ENCODE assay signal across 27 cellular contexts in genomic region chr12:103829092-103829491, GRCh38. TPM values are rescaled to one million over a fixed set of nuclear protein-coding genes. Genes with fewer than 3 reads are reported as not detected.
DNase-seq lines count a peak whose midpoint lies in the region; ATAC-seq and TF ChIP-seq lines count a peak whose summit lies in the region.
"Had no signal": no experiment of that assay in that cellular context is flagged by ENCODE, and none has a peak within 500 bp of the region (broad histone marks: within the 10 kb centered on the region; RNA-seq: fewer than 3 reads in every experiment).

No MANE protein-coding gene starts in this region.

- H2AFZ ChIP-seq in GM23248: no peak overlapping the region

- no peak overlapping the region for H3K4me3 Mint-ChIP-seq in naive thymus-derived CD4-positive, alpha-beta T cell
- H3K4me3 Mint-ChIP-seq: activated CD8-positive, alpha-beta T cell treated with anti-CD3 and anti-CD28 coated beads, Interleukin-2, amount 10 ng/mL, durations not matched to agents 7 days and 5 days; activated naive CD4-positive, alpha-beta T cell treated with anti-CD3 and anti-CD28 coated beads for 36 hours; activated T-cell treated with anti-CD3 and anti-CD28 coated beads, Interleukin-2, amount 50 U/mL, for 24 hours; central memory CD8-positive, alpha-beta T cell; stimulated activated naive CD8-positive, alpha-beta T cell treated with anti-CD3 and anti-CD28 coated beads, Interleukin-15, amount 100 ng/mL, for 72 hours had no signal

- peak; percentile 21 for DNase-seq in GM23248
- DNase-seq in NOMO-1 (lab: John Stamatoyannopoulos, UW; ENCODE audit: unreplicated experiment in 2 of 2): peak; percentile 73 to 86
- peak; percentile 23 for DNase-seq in dedifferentiated amniotic fluid mesenchymal stem cell (ENCODE audit: extremely low spot score)
- DNase-seq in naive thymus-derived CD4-positive, alpha-beta T cell: no peak
- no peak for DNase-seq in NCI-H1417 treated with DMSO at 0.1 percent for 48 hours (lab: John Stamatoyannopoulos, UW)
- no peak for DNase-seq in globus pallidus (ENCODE audit: low spot score)
- no peak for DNase-seq in LoVo (ENCODE audit: low spot score)
- no peak for DNase-seq in prostate gland (ENCODE audit: low spot score)
- DNase-seq: activated CD8-positive, alpha-beta T cell treated with anti-CD3 and anti-CD28 coated beads, Interleukin-2, amount 10 ng/mL, durations not matched to agents 7 days and 5 days; activated naive CD4-positive, alpha-beta T cell treated with anti-CD3 and anti-CD28 coated beads for 36 hours; activated T-cell treated with anti-CD3 and anti-CD28 coated beads, Interleukin-2, amount 50 U/mL, for 24 hours; Caco-2; glutamatergic neuron; MG63; midbrain; NCI-H1694 treated with DMSO at 0.1 percent for 48 hours; NCI-H774; Peyer's patch; spleen; stimulated activated CD4-positive, alpha-beta T cell treated with anti-CD3 and anti-CD28 coated beads, Interleukin-4, amount 100 ng/mL, for 24 hours; stimulated activated naive CD8-positive, alpha-beta T cell treated with anti-CD3 and anti-CD28 coated beads, Interleukin-15, amount 100 ng/mL, for 72 hours; T-helper 9 cell; trophoblast cell had no signal

- H3K79me2 ChIP-seq in GM23248 (ENCODE audit: insufficient read depth): peaks cover 81% of the 10 kb centered on the region

- in situ Hi-C loops in GM23248 (cut with MboI): no loop called here

- no peaks in the 10 kb centered on the region for H3K27me3 Mint-ChIP-seq in naive thymus-derived CD4-positive, alpha-beta T cell
- H3K27me3 Mint-ChIP-seq: activated T-cell treated with anti-CD3 and anti-CD28 coated beads, Interleukin-2, amount 50 U/mL, for 24 hours; central memory CD8-positive, alpha-beta T cell; progenitor cell of endocrine pancreas; stimulated activated naive CD8-positive, alpha-beta T cell treated with anti-CD3 and anti-CD28 coated beads, Interleukin-15, amount 100 ng/mL, for 72 hours had no signal

- H3K4me2 ChIP-seq in GM23248 (ENCODE audit: unreplicated experiment): no peak overlapping the region

- POLR2A ChIA-PET in naive thymus-derived CD4-positive, alpha-beta T cell (lab: Charles Lee): no interaction called here

- peaks cover 0 to 8% (median 0%) of the 10 kb centered on the region in 11 donors for H3K9me3 Mint-ChIP-seq in naive thymus-derived CD4-positive, alpha-beta T cell
- H3K9me3 Mint-ChIP-seq: central memory CD8-positive, alpha-beta T cell had no signal

- H3F3A ChIP-seq in GM23248 (ENCODE audit: insufficient read depth): 0 out of 2 replicates have a peak, but pooled peaks cover 11% of the 10 kb centered on the region

- ATAC-seq in naive thymus-derived CD4-positive, alpha-beta T cell: peak; percentile 45
- ATAC-seq: activated CD8-positive, alpha-beta T cell treated with anti-CD3 and anti-CD28 coated beads, Interleukin-2, amount 10 ng/mL, durations not matched to agents 7 days and 5 days; HCT116; stimulated activated naive CD8-positive, alpha-beta T cell treated with anti-CD3 and anti-CD28 coated beads, Interleukin-15, amount 100 ng/mL, for 72 hours had no signal

- no peaks in the 10 kb centered on the region for H3K27me3 ChIP-seq in GM23248 (replicated peaks; ENCODE audit: insufficient read depth)
- H3K27me3 ChIP-seq in naive thymus-derived CD4-positive, alpha-beta T cell (ENCODE audit: control insufficient read depth in 2 of 2, insufficient read depth in 2 of 2, low read length in 2 of 2): no peaks in the 10 kb centered on the region
- no peaks in the 10 kb centered on the region for H3K27me3 ChIP-seq in prostate gland (replicated peaks; ENCODE audit: insufficient read depth)
- H3K27me3 ChIP-seq: ascending aorta, MG63, Peyer's patch, spleen had no signal

- no peak overlapping the region for H3K27ac ChIP-seq in GM23248
- no peak overlapping the region for H3K27ac ChIP-seq in naive thymus-derived CD4-positive, alpha-beta T cell (ENCODE audit: low read depth, low read length)
- no peak overlapping the region for H3K27ac ChIP-seq in prostate gland
- H3K27ac ChIP-seq: Peyer's patch had no signal

- no peak overlapping the region for H3K9ac ChIP-seq in GM23248

- peaks cover 23% of the 10 kb centered on the region for H3K4me1 ChIP-seq in GM23248 (ENCODE audit: insufficient read depth)
- H3K4me1 ChIP-seq in naive thymus-derived CD4-positive, alpha-beta T cell (ENCODE audit: control insufficient read depth in 2 of 2, insufficient read depth in 2 of 2, low read length in 2 of 2): no peaks in the 10 kb centered on the region
- H3K4me1 ChIP-seq in prostate gland (replicated peaks): peaks cover 6% of the 10 kb centered on the region
- H3K4me1 ChIP-seq: Peyer's patch had no signal

- H3K4me3 ChIP-seq in GM23248 (no peak overlapping the region), prostate gland (no peak overlapping the region)
- no peak overlapping the region for H3K4me3 ChIP-seq in naive thymus-derived CD4-positive, alpha-beta T cell (ENCODE audit: low read length)
- H3K4me3 ChIP-seq: ascending aorta, MG63, Peyer's patch, spleen had no signal

- peaks cover 3 to 13% (median 9%) of the 10 kb centered on the region in 5 donors for H3K36me3 Mint-ChIP-seq in naive thymus-derived CD4-positive, alpha-beta T cell

- TF ChIP-seq CTCF in prostate gland (IDR thresholded peaks at IDR 0.05): no peak

- H3K36me3 ChIP-seq in GM23248 (ENCODE audit: low read depth) (no peaks in the 10 kb centered on the region), prostate gland (no peaks in the 10 kb centered on the region)
- H3K36me3 ChIP-seq in naive thymus-derived CD4-positive, alpha-beta T cell (ENCODE audit: control insufficient read depth in 2 of 3, insufficient read depth in 3 of 3, low read length in 3 of 3): no peaks in the 10 kb centered on the region
- H3K36me3 ChIP-seq: ascending aorta, Peyer's patch, spleen had no signal

- H3K27ac Mint-ChIP-seq in naive thymus-derived CD4-positive, alpha-beta T cell: no peak overlapping the region
- H3K27ac Mint-ChIP-seq: activated CD8-positive, alpha-beta T cell treated with anti-CD3 and anti-CD28 coated beads, Interleukin-2, amount 10 ng/mL, durations not matched to agents 7 days and 5 days; activated naive CD4-positive, alpha-beta T cell treated with anti-CD3 and anti-CD28 coated beads for 36 hours; activated T-cell treated with anti-CD3 and anti-CD28 coated beads, Interleukin-2, amount 50 U/mL, for 24 hours; progenitor cell of endocrine pancreas had no signal

- intact Hi-C loops in naive thymus-derived CD4-positive, alpha-beta T cell (cut with micrococcal nuclease): no loop called here
- intact Hi-C loops in prostate gland (cut with DNase I): no loop called here

- H3K9me2 ChIP-seq in GM23248 (ENCODE audit: insufficient read depth): no peaks in the 10 kb centered on the region

- CTCF ChIA-PET in naive thymus-derived CD4-positive, alpha-beta T cell (lab: Charles Lee): no interaction called here

- H4K20me1 ChIP-seq in GM23248 (ENCODE audit: insufficient read depth): no peaks in the 10 kb centered on the region

- no peaks in the 10 kb centered on the region for H3K9me3 ChIP-seq in GM23248 (ENCODE audit: low read depth)
- H3K9me3 ChIP-seq in naive thymus-derived CD4-positive, alpha-beta T cell (ENCODE audit: control insufficient read depth in 2 of 3, low read length in 3 of 3): no peaks in the 10 kb centered on the region
- no peaks in the 10 kb centered on the region for H3K9me3 ChIP-seq in prostate gland
- H3K9me3 ChIP-seq: ascending aorta, Peyer's patch had no signal

- no peak for TF ChIP-seq POLR2A in prostate gland (IDR thresholded peaks at IDR 0.05)

- H3K4me1 Mint-ChIP-seq in naive thymus-derived CD4-positive, alpha-beta T cell: peaks cover 0 to 16% (median 5%) of the 10 kb centered on the region in 7 donors

RNA-seq across cellular contexts. Expression of gene NT5DC3, which starts 11.9 kb away (rescaled TPM):
- 4.3 and 5.2 TPM in 2 replicates for total RNA-seq in GM23248 (2014; rRNA removed; shearing (Covaris generic))
- 3.2 and 3.4 TPM in 2 replicates for polyA plus RNA-seq in GM23248 (2016; fragmentation: Nextera tagmentation; extraction: Ambion mirVana)
- total RNA-seq in naive thymus-derived CD4-positive, alpha-beta T cell: 1 to 10 TPM; 3.9 to 5.0 (median 4.5) TPM
- 1 to 10 TPM in 1 of 2 donors, under 1 TPM in 1; 0.99 to 1.6 TPM for polyA plus RNA-seq in naive thymus-derived CD4-positive, alpha-beta T cell
- 10 to 100 TPM; 12.4 to 29.7 TPM for total RNA-seq in prostate gland

Comparison
In these comparisons a context has a peak if more than half of its experiments do, and no peak if none do; other contexts are left out.
1. DNase-seq: peak in GM23248 (single experiment), NOMO-1 (2 of 2) and dedifferentiated amniotic fluid mesenchymal stem cell (single experiment); none in naive thymus-derived CD4-positive, alpha-beta T cell (0 of 9), NCI-H1417 treated with DMSO at 0.1 percent for 48 hours (single experiment), globus pallidus (single experiment), LoVo (single experiment) and prostate gland (single experiment).